In the genomic region with DNA sequence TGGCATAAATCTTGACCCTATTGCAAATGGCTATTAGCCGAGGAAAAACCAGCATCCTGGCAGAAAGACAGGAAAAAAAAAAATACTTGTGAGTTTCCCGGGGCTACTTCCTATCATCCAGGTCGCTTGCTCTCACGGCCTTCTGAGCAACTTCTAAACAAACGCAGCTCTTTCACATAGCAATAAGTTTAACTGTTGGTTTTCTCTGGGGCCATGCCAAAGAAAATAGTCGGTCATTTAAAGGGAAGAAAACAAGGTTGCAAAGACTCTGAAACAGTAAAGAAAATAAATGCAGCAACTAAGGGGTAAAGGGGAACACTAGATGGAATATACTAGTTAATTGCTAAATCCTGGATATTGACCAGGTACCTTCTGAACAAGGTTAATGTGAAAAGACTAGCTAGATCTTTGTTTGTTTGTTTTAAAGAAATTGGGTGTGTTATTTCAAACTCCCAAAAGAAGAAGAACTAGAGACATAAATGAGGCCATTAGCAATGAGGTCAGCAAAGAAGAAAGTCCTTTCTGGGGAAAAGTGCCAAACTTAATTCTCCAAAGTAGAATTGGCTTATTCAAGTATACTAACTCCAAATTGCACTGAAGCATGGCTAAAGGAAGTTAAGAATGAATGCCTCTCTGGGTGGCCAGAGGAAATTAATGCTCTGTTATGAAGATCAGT, we compare ENCODE assay signal across 13 cellular contexts. TPM values are rescaled to one million over a fixed set of nuclear protein-coding genes. Genes with fewer than 3 reads are reported as not detected.
A peak's percentile ranks its signal among the peaks of the same experiment; 100 is the strongest.
DNase-seq lines count a peak whose midpoint lies in the region; ATAC-seq and TF ChIP-seq lines count a peak whose summit lies in the region.
"Had no signal": no experiment of that assay in that cellular context is flagged by ENCODE, and none has a peak within 500 bp of the region (broad histone marks: within the 10 kb centered on the region; RNA-seq: fewer than 3 reads in every experiment).

No MANE protein-coding gene starts in this region.

- no peaks in the 10 kb centered on the region for H3K36me3 Mint-ChIP-seq in progenitor cell of endocrine pancreas (ENCODE audit: insufficient read depth)
- H3K36me3 Mint-ChIP-seq: activated CD8-positive, alpha-beta memory T cell treated with anti-CD3 and anti-CD28 coated beads, Interleukin-2, amount 10 ng/mL, durations not matched to agents 7 days and 5 days had no signal

- H3K4me1 ChIP-seq in RWPE2 (ENCODE audit: insufficient read depth, poor library complexity, severe bottlenecking): peaks cover 12% of the 10 kb centered on the region
- no peaks in the 10 kb centered on the region for H3K4me1 ChIP-seq in vagina

- H3K27me3 Mint-ChIP-seq in progenitor cell of endocrine pancreas: peaks cover 9% of the 10 kb centered on the region
- H3K27me3 Mint-ChIP-seq: activated CD8-positive, alpha-beta memory T cell treated with anti-CD3 and anti-CD28 coated beads, Interleukin-2, amount 10 ng/mL, durations not matched to agents 7 days and 5 days had no signal

- TF ChIP-seq POLR2A in vagina (IDR thresholded peaks at IDR 0.05): no peak

- peak; percentile 41; the same call in 1 of the 3 replicates for ATAC-seq in RWPE2 (ENCODE audit: low read depth)
- no peak for ATAC-seq in GM21360 (IDR thresholded peaks at IDR 0.05; ENCODE audit: unreplicated experiment)
- ATAC-seq: activated CD8-positive, alpha-beta memory T cell treated with anti-CD3 and anti-CD28 coated beads, Interleukin-2, amount 10 ng/mL, durations not matched to agents 7 days and 5 days had no signal

- H3K9me3 ChIP-seq in RWPE2 (ENCODE audit: severe bottlenecking): no peaks in the 10 kb centered on the region
- no peaks in the 10 kb centered on the region for H3K9me3 ChIP-seq in vagina
- H3K9me3 ChIP-seq: ovary had no signal

- H3K27me3 ChIP-seq in RWPE2 (ENCODE audit: insufficient read depth, poor library complexity, severe bottlenecking) (no peaks in the 10 kb centered on the region), vagina (no peaks in the 10 kb centered on the region)
- H3K27me3 ChIP-seq: ovary had no signal

- no peak overlapping the region for H3K27ac ChIP-seq in RWPE2 (ENCODE audit: poor library complexity, severe bottlenecking)
- H3K27ac ChIP-seq in vagina: no peak overlapping the region
- H3K27ac ChIP-seq: ovary had no signal

- peak overlapping the region; percentile 27 for H3K4me3 Mint-ChIP-seq in progenitor cell of endocrine pancreas (ENCODE audit: low read depth)
- H3K4me3 Mint-ChIP-seq: activated CD8-positive, alpha-beta memory T cell treated with anti-CD3 and anti-CD28 coated beads, Interleukin-2, amount 10 ng/mL, durations not matched to agents 7 days and 5 days had no signal

- H3K4me1 Mint-ChIP-seq in progenitor cell of endocrine pancreas (ENCODE audit: low read depth): peaks cover 16% of the 10 kb centered on the region
- H3K4me1 Mint-ChIP-seq: activated CD8-positive, alpha-beta memory T cell treated with anti-CD3 and anti-CD28 coated beads, Interleukin-2, amount 10 ng/mL, durations not matched to agents 7 days and 5 days had no signal

- intact Hi-C loops in vagina (cut with DNase I): no loop called here

- H3K36me3 ChIP-seq in RWPE2 (ENCODE audit: low read depth): no peaks in the 10 kb centered on the region
- H3K36me3 ChIP-seq in vagina: no peaks in the 10 kb centered on the region
- H3K36me3 ChIP-seq: ovary had no signal

- DNase-seq in Caki2 (ENCODE audit: low read depth): peak; percentile 76
- no peak for DNase-seq in RWPE2 (ENCODE audit: low spot score)
- DNase-seq in fibroblast of peridontal ligament (ENCODE audit: extremely low read depth): peak; percentile 79
- no peak for DNase-seq in progenitor cell of endocrine pancreas (ENCODE audit: low spot score, unreplicated experiment)
- no peak for DNase-seq in vagina (ENCODE audit: extremely low spot score in 2 of 2)
- DNase-seq in SW 1271 (lab: John Stamatoyannopoulos, UW): no peak
- DNase-seq in NCI-H187 (lab: John Stamatoyannopoulos, UW): no peak
- DNase-seq: activated CD8-positive, alpha-beta memory T cell treated with anti-CD3 and anti-CD28 coated beads, Interleukin-2, amount 10 ng/mL, durations not matched to agents 7 days and 5 days; central memory CD4-positive, alpha-beta T cell; NCI-H446 treated with DMSO at 0.1 percent for 48 hours; ovary had no signal

- H3K4me3 ChIP-seq in RWPE2 (ENCODE audit: severe bottlenecking) (no peak overlapping the region), vagina (peak overlapping the region in 1 of 2 donors; percentile 1)
- H3K4me3 ChIP-seq: ovary had no signal

- H3K9me3 Mint-ChIP-seq in progenitor cell of endocrine pancreas (ENCODE audit: low read depth): no peaks in the 10 kb centered on the region

- in situ Hi-C loops in Caki2 (cut with HindIII; ENCODE audit: low pct_unique_long_range_greater_than_20kb, low sequenced_read_pairs): no loop called here

- H3K27ac Mint-ChIP-seq in progenitor cell of endocrine pancreas: no peak overlapping the region
- H3K27ac Mint-ChIP-seq: activated CD8-positive, alpha-beta memory T cell treated with anti-CD3 and anti-CD28 coated beads, Interleukin-2, amount 10 ng/mL, durations not matched to agents 7 days and 5 days had no signal

- TF ChIP-seq CTCF in RWPE2 (IDR thresholded peaks at IDR 0.05; ENCODE audit: poor library complexity, severe bottlenecking) (no peak), progenitor cell of endocrine pancreas (IDR thresholded peaks at IDR 0.05; ENCODE audit: unreplicated experiment) (no peak), vagina (IDR thresholded peaks at IDR 0.05) (no peak)

RNA-seq across cellular contexts. Expression of a gene that starts 54.2 kb away (rescaled TPM):
- not detected in 2 replicates for total RNA-seq in Caki2 (2014; rRNA removed; shearing (Covaris generic); ENCODE audit: low replicate concordance)
- total RNA-seq in progenitor cell of endocrine pancreas: not detected in 2 replicates
- not detected for total RNA-seq in vagina
- total RNA-seq: activated CD8-positive, alpha-beta memory T cell treated with anti-CD3 and anti-CD28 coated beads, Interleukin-2, amount 10 ng/mL, durations not matched to agents 7 days and 5 days; ovary; T-helper 2 cell treated with Interferon-gamma antibody and Interleukin-4, amounts not matched to agents 100 ng/mL and 5 ng/mL, for 36 hours had no signal

Comparison
In these comparisons a context has a peak if more than half of its experiments do, and no peak if none do; other contexts are left out.
1. DNase-seq: peak in Caki2 (single experiment) and fibroblast of peridontal ligament (single experiment); none in RWPE2 (single experiment), progenitor cell of endocrine pancreas (single experiment), vagina (0 of 2), SW 1271 (0 of 2) and NCI-H187 (0 of 2).